8 cellular contexts compared by ENCODE assay signal in the genomic region with DNA sequence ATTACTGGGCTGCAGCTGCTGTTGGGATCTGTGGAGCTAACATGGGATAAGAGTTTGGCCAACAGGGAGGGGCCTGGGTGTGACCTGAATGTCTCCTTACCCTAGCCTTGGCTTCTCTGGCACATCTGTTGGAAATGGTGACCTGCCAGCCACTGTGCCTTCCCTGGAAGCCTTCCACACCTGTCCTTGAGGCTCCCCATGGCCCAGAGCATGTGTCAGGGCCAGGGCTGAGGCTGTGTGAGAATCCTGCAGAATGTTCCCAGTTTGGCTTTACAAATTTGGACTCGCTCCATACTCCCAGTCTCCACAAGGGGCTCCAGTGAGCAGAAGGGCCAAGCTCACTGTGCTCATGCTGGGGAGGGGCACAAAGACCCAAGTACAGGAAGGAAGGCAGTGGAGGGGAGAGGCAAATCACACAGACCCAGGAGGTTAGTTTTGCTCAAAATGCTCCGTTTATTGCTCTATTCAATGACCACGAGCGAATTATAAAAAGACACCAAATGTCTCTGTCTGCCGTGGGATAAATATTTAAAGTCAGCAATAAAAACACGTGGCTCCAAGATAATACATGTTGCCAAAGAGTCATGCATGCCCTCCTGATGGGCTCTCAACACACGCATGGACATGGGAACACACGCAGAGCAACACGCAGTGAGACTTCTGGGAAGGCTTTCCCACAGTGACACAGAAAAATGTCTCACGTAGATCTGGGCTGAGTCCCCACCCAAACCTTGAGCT. TPM values are rescaled to one million over a fixed set of nuclear protein-coding genes. Genes with fewer than 3 reads are reported as not detected.
DNase-seq lines count a peak whose midpoint lies in the region; ATAC-seq, FAIRE-seq and TF ChIP-seq lines count a peak whose summit lies in the region.

No MANE protein-coding gene starts in this region.

- no peaks in the 10 kb centered on the region for H3K9me3 Mint-ChIP-seq in activated CD8-positive, alpha-beta memory T cell treated with anti-CD3 and anti-CD28 coated beads, Interleukin-2, amount 10 ng/mL, durations not matched to agents 7 days and 5 days (ENCODE audit: low read depth)

- no peaks in the 10 kb centered on the region for H3K79me1 ChIP-seq in neuronal stem cell (ENCODE audit: low read depth, low read length)

- no peak overlapping the region for H3K4me3 Mint-ChIP-seq in activated CD8-positive, alpha-beta memory T cell treated with anti-CD3 and anti-CD28 coated beads, Interleukin-2, amount 10 ng/mL, durations not matched to agents 7 days and 5 days

- H3K4me3 ChIP-seq in AG10803 (ENCODE audit: low read length) = no peak overlapping the region
- no peak overlapping the region for H3K4me3 ChIP-seq in MG63
- no peak overlapping the region for H3K4me3 ChIP-seq in esophagus squamous epithelium
- H3K4me3 ChIP-seq in neuronal stem cell (ENCODE audit: low read length in 2 of 2) = no peak overlapping the region

- H2AFZ ChIP-seq in neuronal stem cell (ENCODE audit: low read length) = peak overlapping the region; percentile 19

- no peak overlapping the region for H4K8ac ChIP-seq in neuronal stem cell (ENCODE audit: low read depth, low read length)

- no peak overlapping the region for H3K14ac ChIP-seq in neuronal stem cell (ENCODE audit: low read length)

- CTCF ChIA-PET in activated CD8-positive, alpha-beta memory T cell treated with anti-CD3 and anti-CD28 coated beads, Interleukin-2, amount 10 ng/mL, durations not matched to agents 7 days and 5 days (lab: Charles Lee) = interaction anchor here (0.8 to 2.8 kb wide), 21 partner anchors 8 to 621 kb away, joined by 3 to 13 read pairs (median 4); a partner anchor contains a TSS

- no peaks in the 10 kb centered on the region for H3K27me3 Mint-ChIP-seq in activated CD8-positive, alpha-beta memory T cell treated with anti-CD3 and anti-CD28 coated beads, Interleukin-2, amount 10 ng/mL, durations not matched to agents 7 days and 5 days

- H3K27me3 ChIP-seq in MG63 (no peaks in the 10 kb centered on the region), esophagus squamous epithelium (no peaks in the 10 kb centered on the region), neuronal stem cell (ENCODE audit: control insufficient read depth in 3 of 3, insufficient read depth in 3 of 3, low read depth in 1 of 3, low read length in 3 of 3) (peaks cover 0 to 26% (median 0%) of the 10 kb centered on the region in 3 experiments)

- H2BK15ac ChIP-seq in neuronal stem cell (ENCODE audit: low read length) = no peak overlapping the region

- no peak overlapping the region for H2BK5ac ChIP-seq in neuronal stem cell (ENCODE audit: low read length)

- ATAC-seq in activated CD8-positive, alpha-beta memory T cell treated with anti-CD3 and anti-CD28 coated beads, Interleukin-2, amount 10 ng/mL, durations not matched to agents 7 days and 5 days = peak; percentile 63
- ATAC-seq in GM21619 (IDR thresholded peaks at IDR 0.05; ENCODE audit: unreplicated experiment) = no peak

- H3K36me3 ChIP-seq in MG63 (no peaks in the 10 kb centered on the region), esophagus squamous epithelium (no peaks in the 10 kb centered on the region), neuronal stem cell (replicated peaks in 1 of 2; ENCODE audit: control insufficient read depth in 2 of 2, insufficient read depth in 2 of 2, low read length in 2 of 2) (peaks cover 0 to 2% of the 10 kb centered on the region in 2 donors)

- no peak overlapping the region for H2BK12ac ChIP-seq in neuronal stem cell (ENCODE audit: low read length)

- peak overlapping the region; percentile 33 for H2AK5ac ChIP-seq in neuronal stem cell (ENCODE audit: low read depth, low read length)

- H3K4me1 ChIP-seq in esophagus squamous epithelium = peaks cover 0 to 6% (median 0%) of the 10 kb centered on the region in 3 donors
- peaks cover 0 to 11% of the 10 kb centered on the region in 2 donors for H3K4me1 ChIP-seq in neuronal stem cell (ENCODE audit: control insufficient read depth in 2 of 2, insufficient read depth in 1 of 2, low read depth in 1 of 2, low read length in 2 of 2)

- no peak overlapping the region for H3K9ac ChIP-seq in neuronal stem cell (ENCODE audit: low read depth, low read length, poor library complexity)

- intact Hi-C loops in esophagus squamous epithelium (cut with DNase I) = loop anchor here (10.0 kb wide), 1 partner anchor 183 kb away; no protein-coding TSS in a partner anchor

- TF ChIP-seq CTCF in AG10803 (conservative IDR thresholded peaks at IDR 0.05; ENCODE audit: low read length) = peak; percentile 83
- peak in 4 of 6 experiments; percentile 48 to 62 (median 54) for TF ChIP-seq CTCF in esophagus squamous epithelium (IDR thresholded peaks at IDR 0.05)

- FAIRE-seq in GM12891 (lab: Jason Lieb, UNC) = peak; percentile 92

- H3K4me2 ChIP-seq in neuronal stem cell (ENCODE audit: insufficient read depth, low read length, poor library complexity, severe bottlenecking) = no peak overlapping the region

- H3K4me1 Mint-ChIP-seq in activated CD8-positive, alpha-beta memory T cell treated with anti-CD3 and anti-CD28 coated beads, Interleukin-2, amount 10 ng/mL, durations not matched to agents 7 days and 5 days = peaks cover 5% of the 10 kb centered on the region

- no peak for TF ChIP-seq POLR2A in GM12891 (IDR thresholded peaks at IDR 0.05; ENCODE audit: low read depth, low read length)
- no peak for TF ChIP-seq POLR2A in esophagus squamous epithelium (IDR thresholded peaks at IDR 0.05)

- WGBS in esophagus squamous epithelium, 2 donors = 57 to 63% methylated on average over 9 of the region's 10 CpGs
- no CpG with 5 or more reads among the region's 10 CpGs for WGBS in neuronal stem cell (ENCODE audit: extremely low coverage in 2 of 2, insufficient read length in 2 of 2, insufficient replicate concordance in 1 of 2), 2 donors

- H3K36me3 Mint-ChIP-seq in activated CD8-positive, alpha-beta memory T cell treated with anti-CD3 and anti-CD28 coated beads, Interleukin-2, amount 10 ng/mL, durations not matched to agents 7 days and 5 days = no peaks in the 10 kb centered on the region

- H3K4ac ChIP-seq in neuronal stem cell (ENCODE audit: low read length) = no peak overlapping the region

- H3K27ac ChIP-seq in esophagus squamous epithelium = no peak overlapping the region
- no peak overlapping the region for H3K27ac ChIP-seq in neuronal stem cell (replicated peaks; ENCODE audit: low read length)

- DNase-seq in AG10803 (ENCODE audit: low read depth) (peak; percentile 16), GM12891 (ENCODE audit: insufficient read length, low spot score) (peak; percentile 60), MG63 (peak; percentile 30), esophagus squamous epithelium (lab: John Stamatoyannopoulos, UW) (no peak), neuronal stem cell (ENCODE audit: low spot score) (peak; percentile 50), cerebellum (ENCODE audit: low spot score) (no peak)
- DNase-seq in activated CD8-positive, alpha-beta memory T cell treated with anti-CD3 and anti-CD28 coated beads, Interleukin-2, amount 10 ng/mL, durations not matched to agents 7 days and 5 days = peak; percentile 50

- no peak overlapping the region for H3K27ac Mint-ChIP-seq in activated CD8-positive, alpha-beta memory T cell treated with anti-CD3 and anti-CD28 coated beads, Interleukin-2, amount 10 ng/mL, durations not matched to agents 7 days and 5 days

- no peak overlapping the region for H4K91ac ChIP-seq in neuronal stem cell (ENCODE audit: low read depth, low read length, poor library complexity)

- H3K9me3 ChIP-seq in MG63 = no peaks in the 10 kb centered on the region
- no peaks in the 10 kb centered on the region for H3K9me3 ChIP-seq in esophagus squamous epithelium
- H3K9me3 ChIP-seq in neuronal stem cell (replicated peaks in 1 of 2; ENCODE audit: control insufficient read depth in 2 of 2, insufficient read depth in 1 of 2, low read depth in 1 of 2, low read length in 2 of 2) = no peaks in the 10 kb centered on the region

- H3K23ac ChIP-seq in neuronal stem cell (ENCODE audit: low read depth, low read length, poor library complexity) = no peak overlapping the region

- H2BK120ac ChIP-seq in neuronal stem cell (ENCODE audit: low read depth, low read length) = no peak overlapping the region

- no peak overlapping the region for H3K18ac ChIP-seq in neuronal stem cell (ENCODE audit: low read length)

TF ChIP-seq in GM12891, 5 proteins besides CTCF, POLR2A, EP300 and RAD21:
- TF ChIP-seq SPI1 (IDR thresholded peaks at IDR 0.05; ENCODE audit: low read depth, low read length) = no peak
- no peak for TF ChIP-seq POLR2AphosphoS5 (IDR thresholded peaks at IDR 0.05; ENCODE audit: low read depth, low read length)
- no peak for TF ChIP-seq POU2F2 (IDR thresholded peaks at IDR 0.05; ENCODE audit: low read depth, low read length)
- TF ChIP-seq TAF1 (IDR thresholded peaks at IDR 0.05; ENCODE audit: low read depth, low read length) = no peak
- no peak for TF ChIP-seq PAX5 (IDR thresholded peaks at IDR 0.05; ENCODE audit: insufficient read depth, low read length, severe bottlenecking)

RNA-seq across cellular contexts. Expression of a gene that starts 1.7 kb away (rescaled TPM):
- polyA plus RNA-seq in GM12891 (2012; ENCODE audit: low read depth, missing spikeins) = 0.27 TPM
- not detected in 2 replicates for total RNA-seq in MG63 (2014; rRNA removed; shearing (Covaris generic); ENCODE audit: low replicate concordance)
- under 1 TPM; 0.35 to 0.64 TPM for total RNA-seq in activated CD8-positive, alpha-beta memory T cell treated with anti-CD3 and anti-CD28 coated beads, Interleukin-2, amount 10 ng/mL, durations not matched to agents 7 days and 5 days
- under 1 TPM in 1 of 4 donors, not detected in 3; under 0.01 TPM for total RNA-seq in esophagus squamous epithelium
- 0.04 TPM for polyA plus RNA-seq in neuronal stem cell (2013, experiment 1 of 2)
- polyA plus RNA-seq in neuronal stem cell (2013, experiment 2 of 2) = 0.08 TPM
- total RNA-seq in cerebellum = 0.45 TPM

RNA-seq across cellular contexts. Expression of a gene that starts 29.1 kb away (rescaled TPM):
- polyA plus RNA-seq in GM12891 (2012; ENCODE audit: low read depth, missing spikeins) = 0.04 TPM
- total RNA-seq in MG63 (2014; rRNA removed; shearing (Covaris generic); ENCODE audit: low replicate concordance) = 0.05 and 0.40 TPM in 2 replicates
- total RNA-seq in activated CD8-positive, alpha-beta memory T cell treated with anti-CD3 and anti-CD28 coated beads, Interleukin-2, amount 10 ng/mL, durations not matched to agents 7 days and 5 days = under 1 TPM; 0.93 to 0.98 TPM
- total RNA-seq in esophagus squamous epithelium (1 to 10 TPM in 3 of 4 donors, under 1 TPM in 1; 0.97 to 4.8 (median 1.5) TPM), cerebellum (4.6 TPM)
- 1.2 TPM for polyA plus RNA-seq in neuronal stem cell (2013, experiment 1 of 2)
- polyA plus RNA-seq in neuronal stem cell (2013, experiment 2 of 2) = 1.4 TPM

Comparison
In these comparisons a context has a peak if more than half of its experiments do, and no peak if none do; other contexts are left out.
1. DNase-seq: peak in AG10803 (single experiment), GM12891 (single experiment), MG63 (single experiment), activated CD8-positive, alpha-beta memory T cell treated with anti-CD3 and anti-CD28 coated beads, Interleukin-2, amount 10 ng/mL, durations not matched to agents 7 days and 5 days (single experiment) and neuronal stem cell (single experiment); none in esophagus squamous epithelium (single experiment) and cerebellum (single experiment).